ENCODE assay signal across 19 cellular contexts in the genomic region with DNA sequence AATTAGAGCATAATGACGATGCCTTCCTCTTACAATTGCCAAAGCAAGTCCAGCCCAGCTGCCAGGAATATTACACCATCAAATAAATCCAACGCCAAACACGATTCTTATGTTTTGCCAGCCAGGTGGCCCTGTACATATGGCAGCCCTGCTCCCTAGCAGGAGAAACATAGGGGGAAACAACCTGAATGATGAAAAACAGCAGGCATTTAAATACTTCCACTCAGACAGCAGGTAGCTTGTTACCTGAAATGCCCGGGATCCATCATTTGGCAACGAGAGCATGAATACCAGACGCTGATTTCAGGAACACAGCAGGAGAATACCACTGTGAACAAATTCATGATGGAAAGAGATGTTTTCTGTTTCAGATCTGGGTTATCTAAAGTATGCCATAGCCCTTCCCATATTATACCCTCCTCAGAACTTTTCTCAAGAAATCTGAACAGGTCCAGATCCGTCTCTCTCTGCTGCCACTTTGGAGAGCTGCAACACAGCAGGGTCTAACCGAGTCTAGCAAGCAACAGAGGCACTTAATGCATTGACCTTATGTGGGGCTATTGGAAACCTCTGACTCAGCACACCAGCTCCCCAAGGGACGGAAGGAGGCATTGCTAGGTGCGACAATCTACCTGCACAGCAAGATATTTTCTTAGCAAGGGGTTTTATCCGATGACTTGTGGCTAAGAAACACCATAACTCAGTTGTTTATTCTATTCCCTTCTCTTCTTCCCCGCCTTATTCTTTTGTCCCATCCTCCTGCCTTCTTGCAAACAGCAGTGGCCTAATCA.
DNase-seq lines count a peak whose midpoint lies in the region; ATAC-seq and TF ChIP-seq lines count a peak whose summit lies in the region.
"Had no signal": no experiment of that assay in that cellular context is flagged by ENCODE, and none has a peak within 500 bp of the region (broad histone marks: within the 10 kb centered on the region; RNA-seq: fewer than 3 reads in every experiment).

No MANE protein-coding gene starts in this region.

- no peak overlapping the region for H3K4me3 Mint-ChIP-seq in neural progenitor cell
- H3K4me3 Mint-ChIP-seq: neural crest cell, T-helper 17 cell had no signal

- no peak overlapping the region for H2AFZ ChIP-seq in neural progenitor cell (replicated peaks)

- peaks cover 7% of the 10 kb centered on the region for H3K9me3 Mint-ChIP-seq in neural progenitor cell
- H3K9me3 Mint-ChIP-seq: neural crest cell had no signal

- TF ChIP-seq CTCF in neural progenitor cell (IDR thresholded peaks at IDR 0.05) = peak; percentile 47

- no peaks in the 10 kb centered on the region for H4K20me1 ChIP-seq in neural progenitor cell (ENCODE audit: low read depth)

- no peak overlapping the region for H3K27ac Mint-ChIP-seq in neural progenitor cell
- H3K27ac Mint-ChIP-seq: T-helper 17 cell had no signal

- peaks cover 18% of the 10 kb centered on the region for H3K4me1 Mint-ChIP-seq in neural progenitor cell
- H3K4me1 Mint-ChIP-seq: neural crest cell, T-helper 17 cell had no signal

- no peaks in the 10 kb centered on the region for H3K79me2 ChIP-seq in neural progenitor cell (ENCODE audit: low read depth)

- no peak overlapping the region for H3K27ac ChIP-seq in neural progenitor cell
- H3K27ac ChIP-seq: SJCRH30, stomach, upper lobe of right lung had no signal

- H3K4me2 ChIP-seq in neural progenitor cell = no peak overlapping the region
- H3K4me2 ChIP-seq: smooth muscle cell had no signal

- H3K9ac ChIP-seq in neural progenitor cell = no peak overlapping the region

- peaks cover 6% of the 10 kb centered on the region for H3K27me3 Mint-ChIP-seq in neural progenitor cell (ENCODE audit: insufficient read depth, low read depth)

- peak; percentile 5 to 41 for DNase-seq in NCI-H2081 (lab: John Stamatoyannopoulos, UW)
- no peak for DNase-seq in NCI-H2081 treated with DMSO at 0.1 percent for 48 hours (lab: John Stamatoyannopoulos, UW)
- peak; percentile 28 for DNase-seq in NCI-H146 treated with DMSO at 0.1 percent for 48 hours (lab: John Stamatoyannopoulos, UW; ENCODE audit: unreplicated experiment)
- DNase-seq in cerebellum (ENCODE audit: low spot score) = peak; percentile 68
- DNase-seq in neural progenitor cell (ENCODE audit: low spot score) = peak; percentile 59
- DNase-seq in GM19240 (ENCODE audit: insufficient read length, low spot score) = no peak
- no peak for DNase-seq in KBM-7
- DNase-seq: activated naive CD4-positive, alpha-beta T cell; BE2C; left ventricle myocardium superior; NCI-H2029 treated with DMSO at 0.1 percent for 48 hours; SJCRH30; stimulated activated CD4-positive, alpha-beta T cell treated with anti-CD3 and anti-CD28 coated beads, Interleukin-4, amount 100 ng/mL, for 1 hour; stomach; T-helper 17 cell; upper lobe of right lung had no signal

- H3K36me3 Mint-ChIP-seq in neural progenitor cell = peaks cover 2% of the 10 kb centered on the region

- ATAC-seq in GM21737 (IDR thresholded peaks at IDR 0.05; ENCODE audit: unreplicated experiment) = no peak
- ATAC-seq: left ventricle myocardium superior, T-helper 17 cell, upper lobe of right lung had no signal

- in situ Hi-C loops in KBM-7 (cut with MboI; ENCODE audit: low pct_unique_long_range_greater_than_20kb, low sequenced_read_pairs) = no loop called here

- H3K36me3 ChIP-seq in neural progenitor cell = no peaks in the 10 kb centered on the region
- H3K36me3 ChIP-seq: BE2C, SJCRH30, stomach, upper lobe of right lung had no signal

- H3K27me3 ChIP-seq in neural progenitor cell = peaks cover 7% of the 10 kb centered on the region
- H3K27me3 ChIP-seq: BE2C, SJCRH30, stomach, upper lobe of right lung had no signal

- no peak overlapping the region for H3K4me3 ChIP-seq in neural progenitor cell
- H3K4me3 ChIP-seq: SJCRH30, smooth muscle cell, stomach, upper lobe of right lung had no signal

- H3K9me3 ChIP-seq in neural progenitor cell (ENCODE audit: low read depth) = no peaks in the 10 kb centered on the region
- H3K9me3 ChIP-seq: BE2C, SJCRH30, stomach, upper lobe of right lung had no signal

- peaks cover 23% of the 10 kb centered on the region for H3K4me1 ChIP-seq in neural progenitor cell
- H3K4me1 ChIP-seq: BE2C, SJCRH30, stomach, upper lobe of right lung had no signal

- H3F3A ChIP-seq in neural progenitor cell (ENCODE audit: low read depth) = no peaks in the 10 kb centered on the region

Comparison
In these comparisons a context has a peak if more than half of its experiments do, and no peak if none do; other contexts are left out.
1. DNase-seq: peak in NCI-H2081 (2 of 2), NCI-H146 treated with DMSO at 0.1 percent for 48 hours (single experiment), cerebellum (single experiment) and neural progenitor cell (single experiment); none in NCI-H2081 treated with DMSO at 0.1 percent for 48 hours (single experiment), GM19240 (single experiment) and KBM-7 (single experiment).